8 cellular contexts compared by ENCODE assay signal in genomic region chr12:56633465-56634241, GRCh38. TPM values are rescaled to one million over a fixed set of nuclear protein-coding genes. Genes with fewer than 3 reads are reported as not detected.
DNase-seq lines count a peak whose midpoint lies in the region; ATAC-seq and TF ChIP-seq lines count a peak whose summit lies in the region.

No MANE protein-coding gene starts in this region.

- WGBS in neuronal stem cell (ENCODE audit: extremely low coverage in 2 of 2, insufficient read length in 2 of 2, insufficient replicate concordance in 1 of 2), 2 donors: no CpG with 5 or more reads among the region's 13 CpGs

- no peak overlapping the region for H3K23ac ChIP-seq in neuronal stem cell (ENCODE audit: low read depth, low read length, poor library complexity)

- H2BK12ac ChIP-seq in neuronal stem cell (ENCODE audit: low read length): no peak overlapping the region

- H3K9ac ChIP-seq in OCI-LY3 (ENCODE audit: low read length) (peak overlapping the region; percentile 98), neuronal stem cell (ENCODE audit: low read depth, low read length, poor library complexity) (no peak overlapping the region)

- no peak overlapping the region for H4K8ac ChIP-seq in neuronal stem cell (ENCODE audit: low read depth, low read length)

- no peak overlapping the region for H2AK5ac ChIP-seq in neuronal stem cell (ENCODE audit: low read depth, low read length)

- ATAC-seq in CD8-positive, alpha-beta T cell: no peak
- no peak for ATAC-seq in HG02623 (IDR thresholded peaks at IDR 0.05; ENCODE audit: unreplicated experiment)

- peaks cover 64% of the 10 kb centered on the region for H3K79me2 ChIP-seq in OCI-LY3 (ENCODE audit: low read length)

- H3K27ac ChIP-seq in CD8-positive, alpha-beta T cell (ENCODE audit: low read depth, low read length): no peak overlapping the region
- H3K27ac ChIP-seq in OCI-LY3 (ENCODE audit: low read length) (peak overlapping the region; percentile 98), neuronal stem cell (replicated peaks; ENCODE audit: low read length) (peak overlapping the region; percentile 57)

- peak overlapping the region; percentile 93 for H3K27ac Mint-ChIP-seq in CD8-positive, alpha-beta T cell
- peak overlapping the region; percentile 38 for H3K27ac Mint-ChIP-seq in endothelial cell (ENCODE audit: unreplicated experiment)

- H2BK120ac ChIP-seq in neuronal stem cell (ENCODE audit: low read depth, low read length): no peak overlapping the region

- peaks cover 4% of the 10 kb centered on the region for H4K20me1 ChIP-seq in OCI-LY3 (ENCODE audit: insufficient read depth, low read length)

- no peak overlapping the region for H3K4ac ChIP-seq in neuronal stem cell (ENCODE audit: low read length)

- CTCF ChIA-PET in CD8-positive, alpha-beta T cell (lab: Charles Lee): interaction anchor here (1.3 kb wide), 1 partner anchor 15 kb away, joined by 3 read pairs; no protein-coding TSS in a partner anchor

- H3K4me1 Mint-ChIP-seq in CD8-positive, alpha-beta T cell (ENCODE audit: low read depth): peaks cover 67% of the 10 kb centered on the region
- H3K4me1 Mint-ChIP-seq in endothelial cell (ENCODE audit: unreplicated experiment): peaks cover 55% of the 10 kb centered on the region

- peaks cover 15% of the 10 kb centered on the region for H3K36me3 ChIP-seq in CD8-positive, alpha-beta T cell (ENCODE audit: insufficient read depth, low read length)
- H3K36me3 ChIP-seq in OCI-LY3 (replicated peaks; ENCODE audit: low read depth, low read length): peaks cover 18% of the 10 kb centered on the region
- H3K36me3 ChIP-seq in neuronal stem cell (replicated peaks in 1 of 2; ENCODE audit: control insufficient read depth in 2 of 2, insufficient read depth in 2 of 2, low read length in 2 of 2): peaks cover 9 to 14% of the 10 kb centered on the region in 2 donors

- no peaks in the 10 kb centered on the region for H3K9me3 ChIP-seq in CD8-positive, alpha-beta T cell (ENCODE audit: low read length)
- H3K9me3 ChIP-seq in OCI-LY3 (ENCODE audit: insufficient read depth, low read length) (no peaks in the 10 kb centered on the region), neuronal stem cell (replicated peaks in 1 of 2; ENCODE audit: control insufficient read depth in 2 of 2, insufficient read depth in 1 of 2, low read depth in 1 of 2, low read length in 2 of 2) (no peaks in the 10 kb centered on the region)

- H3K9me3 Mint-ChIP-seq in CD8-positive, alpha-beta T cell: no peaks in the 10 kb centered on the region
- H3K9me3 Mint-ChIP-seq in endothelial cell (ENCODE audit: unreplicated experiment): no peaks in the 10 kb centered on the region

- DNase-seq in CD8-positive, alpha-beta T cell: no peak
- DNase-seq in endothelial cell (ENCODE audit: low spot score) (no peak), neuronal stem cell (ENCODE audit: low spot score) (no peak), NOMO-1 treated with DMSO at 0.1 percent for 48 hours (lab: John Stamatoyannopoulos, UW; ENCODE audit: unreplicated experiment) (no peak), LoVo (ENCODE audit: low spot score) (no peak), HuH-7.5 (ENCODE audit: low spot score) (no peak)

- peak overlapping the region; percentile 77 for H2BK15ac ChIP-seq in neuronal stem cell (ENCODE audit: low read length)

- intact Hi-C loops in CD8-positive, alpha-beta T cell (cut with DNase I, micrococcal nuclease): loop anchor here in 1 of 2 experiments (10.0 kb wide), 3 partner anchors 371 to 809 kb away; partner anchors contain the start of genes DNAJC14, RAB5B and ZBTB39

- peak overlapping the region; percentile 49 for H2BK5ac ChIP-seq in neuronal stem cell (ENCODE audit: low read length)

- H3K79me1 ChIP-seq in neuronal stem cell (ENCODE audit: low read depth, low read length): peaks cover 8% of the 10 kb centered on the region

- no peak overlapping the region for H4K91ac ChIP-seq in neuronal stem cell (ENCODE audit: low read depth, low read length, poor library complexity)

- no peak for TF ChIP-seq CTCF in CD8-positive, alpha-beta T cell (IDR thresholded peaks at IDR 0.05)
- TF ChIP-seq CTCF in OCI-LY3 (IDR thresholded peaks at IDR 0.05; ENCODE audit: low read depth, low read length): no peak
- no peak for TF ChIP-seq CTCF in endothelial cell (IDR thresholded peaks at IDR 0.05; ENCODE audit: unreplicated experiment)

- no peaks in the 10 kb centered on the region for H3K27me3 Mint-ChIP-seq in CD8-positive, alpha-beta T cell (ENCODE audit: low read depth)
- H3K27me3 Mint-ChIP-seq in endothelial cell (ENCODE audit: unreplicated experiment): peaks cover 16% of the 10 kb centered on the region

- no peak overlapping the region for H3K14ac ChIP-seq in neuronal stem cell (ENCODE audit: low read length)

- H3K4me3 ChIP-seq in CD8-positive, alpha-beta T cell (ENCODE audit: low read depth, low read length): peak overlapping the region; percentile 58
- H3K4me3 ChIP-seq in OCI-LY3 (ENCODE audit: low read length) (peak overlapping the region; percentile 86), neuronal stem cell (ENCODE audit: low read length in 2 of 2) (peak overlapping the region; percentile 67 to 84)

- H3K4me1 ChIP-seq in CD8-positive, alpha-beta T cell (ENCODE audit: insufficient read depth, low read length): peaks cover 58% of the 10 kb centered on the region
- H3K4me1 ChIP-seq in OCI-LY3 (ENCODE audit: low read length) (peaks cover 50% of the 10 kb centered on the region), neuronal stem cell (ENCODE audit: control insufficient read depth in 2 of 2, insufficient read depth in 1 of 2, low read depth in 1 of 2, low read length in 2 of 2) (peaks cover 29 to 37% of the 10 kb centered on the region in 2 donors)

- H2AFZ ChIP-seq in OCI-LY3 (ENCODE audit: low read depth, low read length) (no peak overlapping the region), neuronal stem cell (ENCODE audit: low read length) (peak overlapping the region; percentile 86)

- peak overlapping the region; percentile 97 for H3K4me2 ChIP-seq in OCI-LY3 (ENCODE audit: low read length)
- peak overlapping the region; percentile 85 for H3K4me2 ChIP-seq in neuronal stem cell (ENCODE audit: insufficient read depth, low read length, poor library complexity, severe bottlenecking)

- POLR2A ChIA-PET in CD8-positive, alpha-beta T cell (lab: Charles Lee): interaction anchor here (1.1 to 5.5 kb wide), 3 partner anchors 12 to 92 kb away, joined by 4 to 58 read pairs (median 36); partner anchors contain the start of genes ATP5F1B, NACA and PTGES3

- H3K36me3 Mint-ChIP-seq in CD8-positive, alpha-beta T cell: peaks cover 39% of the 10 kb centered on the region
- peaks cover 10% of the 10 kb centered on the region for H3K36me3 Mint-ChIP-seq in endothelial cell (ENCODE audit: low read depth, unreplicated experiment)

- no peaks in the 10 kb centered on the region for H3K27me3 ChIP-seq in CD8-positive, alpha-beta T cell (ENCODE audit: insufficient read depth, low read length)
- H3K27me3 ChIP-seq in OCI-LY3 (ENCODE audit: low read depth, low read length): no peaks in the 10 kb centered on the region
- H3K27me3 ChIP-seq in neuronal stem cell (ENCODE audit: control insufficient read depth in 3 of 3, insufficient read depth in 3 of 3, low read depth in 1 of 3, low read length in 3 of 3): no peaks in the 10 kb centered on the region

- H3K18ac ChIP-seq in neuronal stem cell (ENCODE audit: low read length): peak overlapping the region; percentile 84

- peak overlapping the region; percentile 98 for H3K4me3 Mint-ChIP-seq in CD8-positive, alpha-beta T cell
- peak overlapping the region; percentile 98 for H3K4me3 Mint-ChIP-seq in endothelial cell (ENCODE audit: unreplicated experiment)

RNA-seq across cellular contexts. Expression of gene BAZ2A, which starts 3.5 kb away (rescaled TPM):
- total RNA-seq in CD8-positive, alpha-beta T cell: 100 to 1,000 TPM; 197 to 198 TPM
- 165 TPM for total RNA-seq in endothelial cell (ENCODE audit: unreplicated experiment)
- 91.0 TPM for polyA plus RNA-seq in neuronal stem cell (2013, experiment 1 of 2)
- 91.7 TPM for polyA plus RNA-seq in neuronal stem cell (2013, experiment 2 of 2)

RNA-seq across cellular contexts. Expression of gene ATP5F1B, which starts 12.1 kb away (rescaled TPM):
- total RNA-seq in CD8-positive, alpha-beta T cell: 100 to 1,000 TPM; 417 to 429 TPM
- total RNA-seq in endothelial cell (ENCODE audit: unreplicated experiment): 519 TPM
- polyA plus RNA-seq in neuronal stem cell (2013, experiment 1 of 2): 527 TPM
- 548 TPM for polyA plus RNA-seq in neuronal stem cell (2013, experiment 2 of 2)

RNA-seq across cellular contexts. Expression of gene PTGES3, which starts 54.4 kb away (rescaled TPM):
- total RNA-seq in CD8-positive, alpha-beta T cell: 100 to 1,000 TPM; 148 to 154 TPM
- 165 TPM for total RNA-seq in endothelial cell (ENCODE audit: unreplicated experiment)
- 354 TPM for polyA plus RNA-seq in neuronal stem cell (2013, experiment 1 of 2)
- polyA plus RNA-seq in neuronal stem cell (2013, experiment 2 of 2): 356 TPM
